In genomic region chr16:57530104-57530522, GRCh38 we compare ENCODE assay signal across 8 cellular contexts. TPM values are rescaled to one million over a fixed set of nuclear protein-coding genes. Genes with fewer than 3 reads are reported as not detected.
A peak's percentile ranks its signal among the peaks of the same experiment; 100 is the strongest.
DNase-seq lines count a peak whose midpoint lies in the region; ATAC-seq, FAIRE-seq and TF ChIP-seq lines count a peak whose summit lies in the region.

No MANE protein-coding gene starts in this region.

- H2AK5ac ChIP-seq in neuronal stem cell (ENCODE audit: low read depth, low read length), result no peak overlapping the region

- no peak for TF ChIP-seq CTCF in Peyer's patch (IDR thresholded peaks at IDR 0.05)

- H3K14ac ChIP-seq in neuronal stem cell (ENCODE audit: low read length), result no peak overlapping the region

- peak overlapping the region; percentile 55 to 75 (median 58) for H3K27ac ChIP-seq in Peyer's patch
- H3K27ac ChIP-seq in neuronal stem cell (replicated peaks; ENCODE audit: low read length), result no peak overlapping the region

- no CpG with 5 or more reads among the region's 7 CpGs for WGBS in neuronal stem cell (ENCODE audit: extremely low coverage in 2 of 2, insufficient read length in 2 of 2, insufficient replicate concordance in 1 of 2), 2 donors

- no peak overlapping the region for H4K8ac ChIP-seq in neuronal stem cell (ENCODE audit: low read depth, low read length)

- no peak overlapping the region for H2AFZ ChIP-seq in neuronal stem cell (ENCODE audit: low read length)

- no peak overlapping the region for H3K9ac ChIP-seq in neuronal stem cell (ENCODE audit: low read depth, low read length, poor library complexity)

- no peak overlapping the region for H2BK120ac ChIP-seq in neuronal stem cell (ENCODE audit: low read depth, low read length)

- no peak overlapping the region for H3K23ac ChIP-seq in neuronal stem cell (ENCODE audit: low read depth, low read length, poor library complexity)

- H3K36me3 ChIP-seq in Peyer's patch (no peaks in the 10 kb centered on the region), neuronal stem cell (replicated peaks in 1 of 2; ENCODE audit: control insufficient read depth in 2 of 2, insufficient read depth in 2 of 2, low read length in 2 of 2) (peaks cover 0 to 4% of the 10 kb centered on the region in 2 donors)

- TF ChIP-seq POLR2A in GM12891 (IDR thresholded peaks at IDR 0.05; ENCODE audit: low read depth, low read length), result no peak
- no peak for TF ChIP-seq POLR2A in Peyer's patch (IDR thresholded peaks at IDR 0.05)

- FAIRE-seq in GM12891 (lab: Jason Lieb, UNC), result peak; percentile 98

- no peak overlapping the region for H2BK12ac ChIP-seq in neuronal stem cell (ENCODE audit: low read length)

- no peak overlapping the region for H2BK15ac ChIP-seq in neuronal stem cell (ENCODE audit: low read length)

- H3K4me1 ChIP-seq in Peyer's patch (peaks cover 0 to 42% (median 16%) of the 10 kb centered on the region in 4 donors), neuronal stem cell (ENCODE audit: control insufficient read depth in 2 of 2, insufficient read depth in 1 of 2, low read depth in 1 of 2, low read length in 2 of 2) (peaks cover 24 to 32% of the 10 kb centered on the region in 2 donors)

- H3K4ac ChIP-seq in neuronal stem cell (ENCODE audit: low read length), result no peak overlapping the region

- H3K18ac ChIP-seq in neuronal stem cell (ENCODE audit: low read length), result no peak overlapping the region

- no peak overlapping the region for H2BK5ac ChIP-seq in neuronal stem cell (ENCODE audit: low read length)

- peaks cover 11% of the 10 kb centered on the region for H3K79me1 ChIP-seq in neuronal stem cell (ENCODE audit: low read depth, low read length)

- H3K4me2 ChIP-seq in neuronal stem cell (ENCODE audit: insufficient read depth, low read length, poor library complexity, severe bottlenecking), result no peak overlapping the region

- no peak overlapping the region for H4K91ac ChIP-seq in neuronal stem cell (ENCODE audit: low read depth, low read length, poor library complexity)

- no peaks in the 10 kb centered on the region for H3K27me3 ChIP-seq in Peyer's patch
- peaks cover 0 to 20% (median 0%) of the 10 kb centered on the region in 3 experiments for H3K27me3 ChIP-seq in neuronal stem cell (ENCODE audit: control insufficient read depth in 3 of 3, insufficient read depth in 3 of 3, low read depth in 1 of 3, low read length in 3 of 3)

- DNase-seq in GM12891 (ENCODE audit: insufficient read length, low spot score), result peak; percentile 73
- peak; percentile 53 to 87 (median 76) for DNase-seq in Peyer's patch
- peak; percentile 70 for DNase-seq in activated gamma-delta T cell treated with anti-CD3 and anti-CD28 coated beads, Interleukin-2, amount 50 U/mL, for 16 hours (ENCODE audit: low read depth)
- DNase-seq in stimulated activated CD4-positive, alpha-beta T cell treated with anti-CD3 and anti-CD28 coated beads, Interleukin-4, amount 100 ng/mL, for 4 hours, result peak; percentile 58 to 80
- no peak for DNase-seq in NCI-H524 treated with DMSO at 0.1 percent for 48 hours (lab: John Stamatoyannopoulos, UW)
- DNase-seq in neuronal stem cell (ENCODE audit: low spot score), result no peak

- H3K9me3 ChIP-seq in Peyer's patch, result no peaks in the 10 kb centered on the region
- H3K9me3 ChIP-seq in iPS-18c (ENCODE audit: control insufficient read depth, insufficient read depth, low read length), result no peaks in the 10 kb centered on the region
- no peaks in the 10 kb centered on the region for H3K9me3 ChIP-seq in neuronal stem cell (replicated peaks in 1 of 2; ENCODE audit: control insufficient read depth in 2 of 2, insufficient read depth in 1 of 2, low read depth in 1 of 2, low read length in 2 of 2)

- no peak overlapping the region for H3K4me3 ChIP-seq in Peyer's patch
- H3K4me3 ChIP-seq in iPS-18c (ENCODE audit: insufficient read depth, low read depth, low read length), result peak overlapping the region; percentile 34; the same call in 1 of the 2 replicates
- H3K4me3 ChIP-seq in neuronal stem cell (ENCODE audit: low read length in 2 of 2), result peak overlapping the region in 1 of 2 donors; percentile 21

- peak; percentile 52 for ATAC-seq in HG02642 (IDR thresholded peaks at IDR 0.05; ENCODE audit: poor library complexity, unreplicated experiment)

TF ChIP-seq in GM12891, 5 proteins besides CTCF, POLR2A, EP300 and RAD21:
- TF ChIP-seq POU2F2 (IDR thresholded peaks at IDR 0.05; ENCODE audit: low read depth, low read length), result no peak
- TF ChIP-seq SPI1 (IDR thresholded peaks at IDR 0.05; ENCODE audit: low read depth, low read length), result no peak
- TF ChIP-seq TAF1 (IDR thresholded peaks at IDR 0.05; ENCODE audit: low read depth, low read length), result no peak
- no peak for TF ChIP-seq PAX5 (IDR thresholded peaks at IDR 0.05; ENCODE audit: insufficient read depth, low read length, severe bottlenecking)

RNA-seq across cellular contexts. Expression of gene CCDC102A, which starts 6.3 kb away (rescaled TPM):
- 7.6 TPM for polyA plus RNA-seq in GM12891 (2012; ENCODE audit: low read depth, missing spikeins)
- total RNA-seq in Peyer's patch, result 10 to 100 TPM in 1 of 4 donors, 1 to 10 TPM in 3; 1.7 to 10.7 (median 2.5) TPM
- 6.4 TPM for polyA plus RNA-seq in neuronal stem cell (2013, experiment 1 of 2)
- 6.3 TPM for polyA plus RNA-seq in neuronal stem cell (2013, experiment 2 of 2)

RNA-seq across cellular contexts. Expression of gene ADGRG5, which starts 12.3 kb away (rescaled TPM):
- polyA plus RNA-seq in GM12891 (2012; ENCODE audit: low read depth, missing spikeins), result 58.0 TPM
- total RNA-seq in Peyer's patch, result 10 to 100 TPM in 1 of 4 donors, 1 to 10 TPM in 3; 3.0 to 30.5 (median 4.3) TPM
- 1.7 TPM for polyA plus RNA-seq in neuronal stem cell (2013, experiment 1 of 2)
- 1.7 TPM for polyA plus RNA-seq in neuronal stem cell (2013, experiment 2 of 2)

RNA-seq across cellular contexts. Expression of gene DOK4, which starts 43.8 kb away (rescaled TPM):
- 7.8 TPM for polyA plus RNA-seq in GM12891 (2012; ENCODE audit: low read depth, missing spikeins)
- 100 to 1,000 TPM in 3 of 4 donors, 10 to 100 TPM in 1; 81.7 to 209 (median 189) TPM for total RNA-seq in Peyer's patch
- polyA plus RNA-seq in neuronal stem cell (2013, experiment 1 of 2), result 17.3 TPM
- polyA plus RNA-seq in neuronal stem cell (2013, experiment 2 of 2), result 15.7 TPM

Comparison
In these comparisons a context has a peak if more than half of its experiments do, and no peak if none do; other contexts are left out.
1. DNase-seq: peak in GM12891 (single experiment), Peyer's patch (3 of 3), activated gamma-delta T cell treated with anti-CD3 and anti-CD28 coated beads, Interleukin-2, amount 50 U/mL, for 16 hours (single experiment) and stimulated activated CD4-positive, alpha-beta T cell treated with anti-CD3 and anti-CD28 coated beads, Interleukin-4, amount 100 ng/mL, for 4 hours (2 of 2); none in NCI-H524 treated with DMSO at 0.1 percent for 48 hours (single experiment) and neuronal stem cell (single experiment).